21 cellular contexts compared by ENCODE assay signal in genomic region chr1:79981483-79981882, GRCh38.
"Had no signal": no experiment of that assay in that cellular context is flagged by ENCODE, and none has a peak within 500 bp of the region (broad histone marks: within the 10 kb centered on the region; RNA-seq: fewer than 3 reads in every experiment).

No MANE protein-coding gene starts in this region.

- H3K27ac ChIP-seq: epithelial cell of prostate had no signal

- DNase-seq: activated B cell treated with CpG ODN at 0.5 μM for 24 hours; activated CD4-positive, alpha-beta T cell treated with anti-CD3 and anti-CD28 coated beads for 36 hours; activated CD4-positive, alpha-beta T cell treated with anti-CD3 and anti-CD28 coated beads, Interleukin-2, amount 50 U/mL, for 4 hours; activated CD8-positive, alpha-beta memory T cell treated with anti-CD3 and anti-CD28 coated beads for 24 hours; activated CD8-positive, alpha-beta memory T cell treated with anti-CD3 and anti-CD28 coated beads, Interleukin-2, amount 50 U/mL, for 4 hours; activated naive CD8-positive, alpha-beta T cell treated with anti-CD3 and anti-CD28 coated beads, Interleukin-2, amount 10 ng/mL, durations not matched to agents 7 days and 5 days; activated T-cell treated with anti-CD3 and anti-CD28 coated beads, Interleukin-2, amount 50 U/mL, for 24 hours; cortex of kidney; endodermal cell; foreskin melanocyte; glutamatergic neuron; natural killer cell; stimulated activated CD4-positive, alpha-beta T cell treated with anti-CD3 and anti-CD28 coated beads, Interleukin-2, amount 100 ng/mL, for 48 hours; stimulated activated CD8-positive, alpha-beta memory T cell treated with anti-CD3 and anti-CD28 coated beads, Interleukin-4, amount 100 ng/mL, for 48 hours; stimulated activated naive B cell treated with anti-CD40 and anti-IgM and Interleukin-4, amounts not matched to agents 10 μg/mL and 1 μg/mL and 100 μg/mL, for 72 hours; SW 1271; T-helper 17 cell had no signal

- ATAC-seq: activated CD4-positive, alpha-beta T cell treated with anti-CD3 and anti-CD28 coated beads for 36 hours; activated T-helper 17 cell treated with anti-CD3 and anti-CD28 coated beads, Interleukin-2, amount 50 U/mL, for 72 hours; left colon; natural killer cell; stimulated activated naive B cell treated with anti-CD40 and anti-IgM and Interleukin-4, amounts not matched to agents 10 μg/mL and 1 μg/mL and 100 μg/mL, for 72 hours; T-helper 17 cell had no signal

- H3K4me3 ChIP-seq: lung had no signal
